Comparison of ENCODE assay signal across 8 cellular contexts in genomic region chrX:76253432-76253831, GRCh38.
DNase-seq lines count a peak whose midpoint lies in the region; ATAC-seq and TF ChIP-seq lines count a peak whose summit lies in the region.

No MANE protein-coding gene starts in this region.

- DNase-seq in Caco-2 (peak; percentile 48 to 56), Peyer's patch (peak in 2 of 3 donors; percentile 21 to 64), astrocyte of the cerebellum (ENCODE audit: low read depth) (peak; percentile 8), inferior parietal cortex (ENCODE audit: extremely low spot score) (peak; percentile 10), DMS153 (lab: John Stamatoyannopoulos, UW) (no peak)
- DNase-seq in stimulated activated CD4-positive, alpha-beta T cell treated with anti-CD3 and anti-CD28 coated beads, Interleukin-4, amount 100 ng/mL, for 4 hours = peak; percentile 6 to 31

- CTCF ChIA-PET in Caco-2 (lab: Charles Lee) = interaction anchor here (1.0 kb wide), 1 partner anchor 80 kb away, joined by 3 read pairs; the partner anchor contains the start of gene PBDC1

- H3K4me1 ChIP-seq in Caco-2 = no peaks in the 10 kb centered on the region
- H3K4me1 ChIP-seq in Peyer's patch = no peaks in the 10 kb centered on the region

- no peaks in the 10 kb centered on the region for H3K36me3 ChIP-seq in Caco-2 (ENCODE audit: control insufficient read depth, insufficient read depth, low read length)
- no peaks in the 10 kb centered on the region for H3K36me3 ChIP-seq in Peyer's patch

- H3K27me3 ChIP-seq in Caco-2 (replicated peaks; ENCODE audit: control insufficient read depth, insufficient read depth, low read length) (no peaks in the 10 kb centered on the region), Peyer's patch (no peaks in the 10 kb centered on the region)

- no TSS peak for BruUV-seq in Caco-2 (replicated peaks; lab: Mats Ljungman, UMichigan)

- ATAC-seq in GM18870 (IDR thresholded peaks at IDR 0.05; ENCODE audit: unreplicated experiment) (peak; percentile 90), HG03103 (IDR thresholded peaks at IDR 0.05; ENCODE audit: low read depth, unreplicated experiment) (peak; percentile 94)

- POLR2A ChIA-PET in Caco-2 (lab: Charles Lee) = no interaction called here

- no peak for TF ChIP-seq POLR2A in Peyer's patch (IDR thresholded peaks at IDR 0.05)

- no peak overlapping the region for H3K4me3 Mint-ChIP-seq in Caco-2 (ENCODE audit: unreplicated experiment)

- H3K27ac Mint-ChIP-seq in Caco-2 (ENCODE audit: unreplicated experiment) = no peak overlapping the region

- H3K4me1 Mint-ChIP-seq in Caco-2 (ENCODE audit: low read depth, unreplicated experiment) = no peaks in the 10 kb centered on the region

- intact Hi-C loops in Caco-2 (cut with micrococcal nuclease; ENCODE audit: unreplicated experiment) = loop anchor here (5.0 kb wide), 2 partner anchors 81 to 106 kb away; partner anchors contain the start of gene PBDC1

- no peaks in the 10 kb centered on the region for H3K36me3 Mint-ChIP-seq in Caco-2 (ENCODE audit: insufficient read depth, unreplicated experiment)

- no peaks in the 10 kb centered on the region for H3K9me3 Mint-ChIP-seq in Caco-2 (ENCODE audit: unreplicated experiment)

- no peak overlapping the region for H3K27ac ChIP-seq in Peyer's patch

- H3K27me3 Mint-ChIP-seq in Caco-2 (ENCODE audit: insufficient read depth, unreplicated experiment) = peaks cover 4% of the 10 kb centered on the region

- in situ Hi-C loops in astrocyte of the cerebellum (cut with HindIII; ENCODE audit: low sequenced_read_pairs) = no loop called here

- H3K9me3 ChIP-seq in Caco-2 (no peaks in the 10 kb centered on the region), Peyer's patch (no peaks in the 10 kb centered on the region)

- no peak overlapping the region for H3K4me3 ChIP-seq in Caco-2 (ENCODE audit: low read depth, low read length)
- no peak overlapping the region for H3K4me3 ChIP-seq in Peyer's patch
- no peak overlapping the region for H3K4me3 ChIP-seq in astrocyte of the cerebellum (ENCODE audit: low read depth, low read length)

- TF ChIP-seq CTCF in Caco-2 (IDR thresholded peaks at IDR 0.05; ENCODE audit: insufficient read depth in 1 of 2, low read depth in 1 of 2, low read length in 1 of 2, severe bottlenecking in 1 of 2, unreplicated experiment in 1 of 2) (peak; percentile 32 to 50), Peyer's patch (IDR thresholded peaks at IDR 0.05) (peak in 4 of 6 experiments; percentile 22 to 65 (median 57)), astrocyte of the cerebellum (IDR thresholded peaks at IDR 0.05; ENCODE audit: low read depth, low read length, missing control alignments) (peak; percentile 42)
